10 cellular contexts compared by ENCODE assay signal in the genomic region with DNA sequence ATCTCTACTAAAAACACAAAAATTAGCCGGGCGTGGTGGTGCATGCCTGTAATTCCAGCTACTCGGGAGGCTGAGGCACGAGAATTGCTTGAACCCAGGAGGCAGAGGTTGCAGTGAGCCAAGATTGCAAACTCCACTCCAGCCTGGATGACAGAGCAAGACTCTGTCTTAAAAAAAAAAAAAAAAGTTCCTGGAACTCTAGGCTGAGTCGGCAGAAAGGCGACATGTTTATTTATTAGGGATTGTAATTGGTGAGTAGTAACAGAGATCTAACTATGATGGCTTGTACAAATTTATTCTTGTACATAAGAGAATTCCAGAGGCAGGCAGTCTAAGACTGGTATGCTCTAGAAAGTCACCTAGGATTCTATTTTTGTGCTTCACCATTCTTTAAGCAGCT. TPM values are rescaled to one million over a fixed set of nuclear protein-coding genes. Genes with fewer than 3 reads are reported as not detected.
DNase-seq lines count a peak whose midpoint lies in the region; ATAC-seq, FAIRE-seq and TF ChIP-seq lines count a peak whose summit lies in the region.
"Not testable (repeated sequence)": the region's sequence is repeated elsewhere in the genome, so short reads cannot be mapped to it uniquely, and the experiment has no call there.
"Had no signal": no experiment of that assay in that cellular context is flagged by ENCODE, and none has a peak within 500 bp of the region (broad histone marks: within the 10 kb centered on the region; RNA-seq: fewer than 3 reads in every experiment).

No MANE protein-coding gene starts in this region.

- H3K4me2 ChIP-seq in A549; K562 (ENCODE audit: insufficient read depth, low read length); hepatocyte: not testable (repeated sequence)

- H3K4me3 Mint-ChIP-seq in T-helper 17 cell; osteocyte (ENCODE audit: unreplicated experiment): not testable (repeated sequence)

- TF ChIP-seq EP300 in A549 (IDR thresholded peaks at IDR 0.05); K562 (IDR thresholded peaks at IDR 0.05; ENCODE audit: low read length): not testable (repeated sequence)

- not testable (repeated sequence) for H3K9me2 ChIP-seq in hepatocyte (replicated peaks; ENCODE audit: insufficient read depth)

- not testable (repeated sequence) for H3K9me3 Mint-ChIP-seq in osteocyte (ENCODE audit: unreplicated experiment)

- intact Hi-C loops in K562 (cut with micrococcal nuclease), result loop anchor here (5.0 kb wide), 1 partner anchor 79 kb away; no protein-coding TSS in a partner anchor

- not testable (repeated sequence) for TF ChIP-seq POLR2A in A549 (IDR thresholded peaks at IDR 0.05; ENCODE audit: low read length); K562 (conservative IDR thresholded peaks at IDR 0.05)

- POLR2A ChIA-PET in A549 (lab: Yijun Ruan, JAX), result not testable (repeated sequence)
- POLR2A ChIA-PET in K562 (lab: Yijun Ruan, JAX), result interaction anchor here (1.1 to 1.6 kb wide), 6 partner anchors 9 to 569 kb away, joined by 3 to 8 read pairs (median 4); partner anchors contain the start of gene UROD

- not testable (repeated sequence) for TF ChIP-seq CTCF in A549 (IDR thresholded peaks at IDR 0.05); K562 (IDR thresholded peaks at IDR 0.05 in 2 of 3, conservative IDR thresholded peaks at IDR 0.05 in 1 of 3; ENCODE audit: insufficient read depth in 2 of 3, low read depth in 1 of 3, low read length in 3 of 3); hepatocyte (IDR thresholded peaks at IDR 0.05; ENCODE audit: poor library complexity); osteocyte (IDR thresholded peaks at IDR 0.05)

- H3K4me1 ChIP-seq in A549; K562 (replicated peaks in 1 of 2; ENCODE audit: control insufficient read depth in 2 of 2, insufficient read depth in 2 of 2, low read length in 2 of 2); hepatocyte (ENCODE audit: insufficient read depth): not testable (repeated sequence)

- H3K4me3 ChIP-seq in A549, K562, hepatocyte: not testable (repeated sequence)

- not testable (repeated sequence) for TF ChIP-seq RAD21 in A549 (conservative IDR thresholded peaks at IDR 0.05 in 1 of 2, IDR thresholded peaks at IDR 0.05 in 1 of 2); K562 (CRISPR knock-in tag; conservative IDR thresholded peaks at IDR 0.05 in 1 of 2, IDR thresholded peaks at IDR 0.05 in 1 of 2)

- H4K20me1 ChIP-seq in K562 (replicated peaks; ENCODE audit: control insufficient read depth, insufficient read depth, low read length); hepatocyte (ENCODE audit: insufficient read depth, poor library complexity, severe bottlenecking): not testable (repeated sequence)

- DNase-seq in A549 (ENCODE audit: low read depth in 1 of 2, low spot score in 1 of 2); T-helper 17 cell; K562 (ENCODE audit: extremely low read depth in 1 of 4, low spot score in 3 of 4); hepatocyte (ENCODE audit: low spot score): not testable (repeated sequence)
- DNase-seq in osteocyte (ENCODE audit: extremely low spot score, unreplicated experiment), result peak; percentile 8

- H3K79me2 ChIP-seq in K562 (ENCODE audit: control insufficient read depth, insufficient read depth, low read length); hepatocyte: not testable (repeated sequence)

- not testable (repeated sequence) for H3K9ac ChIP-seq in K562 (ENCODE audit: insufficient read depth in 1 of 2, low read depth in 2 of 2, low read length in 2 of 2)

- H3K9me1 ChIP-seq in K562 (ENCODE audit: control insufficient read depth, insufficient read depth, low read length), result not testable (repeated sequence)

- not testable (repeated sequence) for H3K27me3 ChIP-seq in K562 (ENCODE audit: control insufficient read depth in 2 of 2, insufficient read depth in 2 of 2, low read length in 2 of 2); hepatocyte

- in situ Hi-C loops in K562 (cut with MboI), result not testable (repeated sequence)

- ATAC-seq in A549, T-helper 17 cell, K562: not testable (repeated sequence)

- peak overlapping the region; percentile 22; the same call in 1 of the 2 replicates for H2AFZ ChIP-seq in K562 (ENCODE audit: low read depth, low read length)
- not testable (repeated sequence) for H2AFZ ChIP-seq in hepatocyte

- not testable (repeated sequence) for H3K4me1 Mint-ChIP-seq in T-helper 17 cell; osteocyte (ENCODE audit: unreplicated experiment)

- 75% methylated on average over 6 of the region's 6 CpGs for WGBS in A549 (ENCODE audit: missing lambda C conversion rate)
- WGBS in K562 (ENCODE audit: insufficient coverage, low coverage, missing lambda C conversion rate), result 52% methylated on average over 6 of the region's 6 CpGs
- 83% methylated on average over 6 of the region's 6 CpGs for WGBS in hepatocyte (ENCODE audit: low lambda C conversion rate, missing lambda C conversion rate)

- FAIRE-seq in A549 (lab: Jason Lieb, UNC); K562 (lab: Jason Lieb, UNC): not testable (repeated sequence)

- not testable (repeated sequence) for H3K9me3 ChIP-seq in A549; T-helper 17 cell (ENCODE audit: control insufficient read depth, low read length, poor library complexity, severe bottlenecking); K562 (replicated peaks; ENCODE audit: control insufficient read depth, insufficient read depth, low read depth, low read length); hepatocyte (ENCODE audit: low read depth)

- not testable (repeated sequence) for BruUV-seq in K562 (replicated peaks; lab: Mats Ljungman, UMichigan)

- H3K36me3 Mint-ChIP-seq in T-helper 17 cell (ENCODE audit: low read depth); osteocyte (ENCODE audit: unreplicated experiment): not testable (repeated sequence)

- H3K27me3 Mint-ChIP-seq in T-helper 17 cell, result not testable (repeated sequence)
- peaks cover 15% of the 10 kb centered on the region for H3K27me3 Mint-ChIP-seq in osteocyte (ENCODE audit: unreplicated experiment)

- not testable (repeated sequence) for H3K36me3 ChIP-seq in K562 (ENCODE audit: control insufficient read depth, insufficient read depth, low read length); hepatocyte (replicated peaks; ENCODE audit: insufficient read depth, low read depth)

- H3K27ac Mint-ChIP-seq in T-helper 17 cell, result peak overlapping the region; percentile 43
- H3K27ac Mint-ChIP-seq in osteocyte (ENCODE audit: unreplicated experiment), result not testable (repeated sequence)

- not testable (repeated sequence) for H3K27ac ChIP-seq in A549; K562 (ENCODE audit: extremely low read depth, low read depth, low read length)
- H3K27ac ChIP-seq in hepatocyte, result peak overlapping the region; percentile 4

- CTCF ChIA-PET in A549 (lab: Yijun Ruan, JAX), result interaction anchor here (1.3 to 17.3 kb wide), 4 partner anchors 9 to 279 kb away, joined by 4 to 488 read pairs (median 8); partner anchors contain the start of genes HECTD3 and UROD
- CTCF ChIA-PET in K562 (lab: Yijun Ruan, JAX; ENCODE audit: low intra/inter-chr PET ratio), result not testable (repeated sequence)

RNA-seq across cellular contexts. Expression of gene HPDL, which starts 35.7 kb away (rescaled TPM):
- polyA plus RNA-seq in A549 (2011; rRNA removed) (0.80 and 0.91 TPM in 2 replicates), A549 (2017; fragmentation: RNase III; extraction: RNeasy Plus Mini Kit Qiagen cat#74134 plus additional on column Dnase treatment) (2.8 to 3.8 TPM (median 2.8 TPM) in 3 replicates), K562 (2011; rRNA removed) (not detected in 2 replicates), K562 (2014; fragmentation: Illumina TruSeq; extraction: Trizol) (not detected in 2 replicates), K562 (2014; fragmentation: Nextera tagmentation; extraction: Ambion mirVana) (not detected), K562 (2014; rRNA removed) (not detected in 2 replicates), hepatocyte (5.1 and 5.8 TPM in 2 replicates)
- polyA plus RNA-seq in A549 (2012; cell fraction: cytosol; rRNA removed), result 5.3 and 7.2 TPM in 2 replicates
- polyA plus RNA-seq in A549 (2012; cell fraction: nucleus; rRNA removed), result 7.2 and 15.8 TPM in 2 replicates
- polyA minus RNA-seq in A549 (2011; rRNA and poly(A)+ RNA removed), result 0.97 and 1.1 TPM in 2 replicates
- total RNA-seq in T-helper 17 cell (under 1 TPM; 0.17 to 0.21 TPM), K562 (2014; rRNA removed) (not detected in 2 replicates), K562 (2014; rRNA removed; fragmentation: Illumina TruSeq; extraction: Trizol) (not detected in 2 replicates), K562 (2015; rRNA removed; fragmentation: Illumina TruSeq; extraction: Trizol) (not detected in 2 replicates), K562 (2021) (not detected in 2 replicates), hepatocyte (3.9 and 6.2 TPM in 2 replicates), osteocyte (0.35 TPM in 1 of 2 replicates, not detected in the other)
- total RNA-seq in K562 (2011; cell fraction: chromatin; rRNA removed; ENCODE audit: low replicate concordance), result not detected in 2 replicates
- not detected in 2 replicates for total RNA-seq in K562 (2011; cell fraction: nucleolus; rRNA removed)
- not detected in 2 replicates for total RNA-seq in K562 (2011; cell fraction: nucleoplasm; rRNA removed)
- polyA plus RNA-seq in K562 (2011; cell fraction: cytosol; rRNA removed), result not detected in 2 replicates
- not detected in 2 replicates for polyA plus RNA-seq in K562 (2011; cell fraction: nucleus; rRNA removed)
- 0.04 and 0.28 TPM in 2 replicates for polyA plus RNA-seq in K562 (2012)
- not detected in 2 replicates for polyA minus RNA-seq in K562 (2011; rRNA and poly(A)+ RNA removed)
- not detected in 2 replicates for polyA minus RNA-seq in K562 (2011; cell fraction: cytosol; rRNA and poly(A)+ RNA removed)
- polyA minus RNA-seq in K562 (2011; cell fraction: nucleus; rRNA and poly(A)+ RNA removed), result not detected in 2 replicates
- total RNA-seq: A172; CD4-positive, alpha-beta T cell; CD4-positive, CD25-positive, alpha-beta regulatory T cell; Daoy had no signal
- polyA plus RNA-seq: CD14-positive monocyte had no signal

RNA-seq across cellular contexts. Expression of gene TOE1, which starts 49.0 kb away (rescaled TPM):
- polyA plus RNA-seq in A549 (2011; rRNA removed) (13.3 and 14.9 TPM in 2 replicates), A549 (2017; fragmentation: RNase III; extraction: RNeasy Plus Mini Kit Qiagen cat#74134 plus additional on column Dnase treatment) (13.7 to 16.3 TPM (median 15.8 TPM) in 3 replicates), K562 (2011; rRNA removed) (30.4 and 36.0 TPM in 2 replicates), K562 (2014; fragmentation: Illumina TruSeq; extraction: Trizol) (40.1 and 47.2 TPM in 2 replicates), K562 (2014; fragmentation: Nextera tagmentation; extraction: Ambion mirVana) (10 to 100 TPM; 59.8 to 85.7 TPM), K562 (2014; rRNA removed) (38.0 and 44.8 TPM in 2 replicates), hepatocyte (12.2 and 17.4 TPM in 2 replicates)
- polyA plus RNA-seq in A549 (2012; cell fraction: cytosol; rRNA removed), result 25.1 and 29.5 TPM in 2 replicates
- 28.6 and 29.7 TPM in 2 replicates for polyA plus RNA-seq in A549 (2012; cell fraction: nucleus; rRNA removed)
- 18.2 and 22.9 TPM in 2 replicates for polyA minus RNA-seq in A549 (2011; rRNA and poly(A)+ RNA removed)
- total RNA-seq in T-helper 17 cell (10 to 100 TPM; 51.4 to 52.5 TPM), K562 (2014; rRNA removed) (36.7 and 46.9 TPM in 2 replicates), K562 (2014; rRNA removed; fragmentation: Illumina TruSeq; extraction: Trizol) (25.0 and 32.1 TPM in 2 replicates), K562 (2015; rRNA removed; fragmentation: Illumina TruSeq; extraction: Trizol) (46.5 and 46.9 TPM in 2 replicates), K562 (2021) (32.5 and 33.9 TPM in 2 replicates), hepatocyte (10.4 and 10.6 TPM in 2 replicates), osteocyte (8.5 and 8.6 TPM in 2 replicates)
- total RNA-seq in K562 (2011; cell fraction: chromatin; rRNA removed; ENCODE audit: low replicate concordance), result 34.1 and 86.1 TPM in 2 replicates
- 66.0 and 68.2 TPM in 2 replicates for total RNA-seq in K562 (2011; cell fraction: nucleolus; rRNA removed)
- total RNA-seq in K562 (2011; cell fraction: nucleoplasm; rRNA removed), result 40.8 and 44.2 TPM in 2 replicates
- 33.1 and 54.6 TPM in 2 replicates for polyA plus RNA-seq in K562 (2011; cell fraction: cytosol; rRNA removed)
- 75.7 and 103 TPM in 2 replicates for polyA plus RNA-seq in K562 (2011; cell fraction: nucleus; rRNA removed)
- 25.2 and 34.6 TPM in 2 replicates for polyA plus RNA-seq in K562 (2012)
- 38.1 and 72.9 TPM in 2 replicates for polyA minus RNA-seq in K562 (2011; rRNA and poly(A)+ RNA removed)
- polyA minus RNA-seq in K562 (2011; cell fraction: cytosol; rRNA and poly(A)+ RNA removed), result 21.1 and 35.7 TPM in 2 replicates
- polyA minus RNA-seq in K562 (2011; cell fraction: nucleus; rRNA and poly(A)+ RNA removed), result 39.9 and 47.7 TPM in 2 replicates

RNA-seq across cellular contexts. Expression of gene MUTYH, which starts 49.2 kb away (rescaled TPM):
- polyA plus RNA-seq in A549 (2011; rRNA removed) (9.0 and 9.4 TPM in 2 replicates), A549 (2017; fragmentation: RNase III; extraction: RNeasy Plus Mini Kit Qiagen cat#74134 plus additional on column Dnase treatment) (12.4 to 15.2 TPM (median 12.6 TPM) in 3 replicates), K562 (2011; rRNA removed) (23.6 and 39.9 TPM in 2 replicates), K562 (2014; fragmentation: Illumina TruSeq; extraction: Trizol) (32.7 and 35.6 TPM in 2 replicates), K562 (2014; fragmentation: Nextera tagmentation; extraction: Ambion mirVana) (1 to 10 TPM; 3.4 to 6.2 TPM), K562 (2014; rRNA removed) (46.2 and 53.5 TPM in 2 replicates), hepatocyte (24.9 and 29.6 TPM in 2 replicates)
- polyA plus RNA-seq in A549 (2012; cell fraction: cytosol; rRNA removed), result 17.0 and 18.4 TPM in 2 replicates
- 71.5 and 78.8 TPM in 2 replicates for polyA plus RNA-seq in A549 (2012; cell fraction: nucleus; rRNA removed)
- polyA minus RNA-seq in A549 (2011; rRNA and poly(A)+ RNA removed), result 7.8 and 9.1 TPM in 2 replicates
- total RNA-seq in T-helper 17 cell (10 to 100 TPM; 60.4 to 73.4 TPM), K562 (2014; rRNA removed) (32.1 and 36.8 TPM in 2 replicates), K562 (2014; rRNA removed; fragmentation: Illumina TruSeq; extraction: Trizol) (13.0 and 16.5 TPM in 2 replicates), K562 (2015; rRNA removed; fragmentation: Illumina TruSeq; extraction: Trizol) (26.8 and 29.0 TPM in 2 replicates), K562 (2021) (36.1 and 37.8 TPM in 2 replicates), hepatocyte (16.6 and 23.5 TPM in 2 replicates), osteocyte (19.9 and 25.1 TPM in 2 replicates)
- 71.8 and 131 TPM in 2 replicates for total RNA-seq in K562 (2011; cell fraction: chromatin; rRNA removed; ENCODE audit: low replicate concordance)
- 89.7 and 95.8 TPM in 2 replicates for total RNA-seq in K562 (2011; cell fraction: nucleolus; rRNA removed)
- total RNA-seq in K562 (2011; cell fraction: nucleoplasm; rRNA removed), result 74.4 and 78.0 TPM in 2 replicates
- polyA plus RNA-seq in K562 (2011; cell fraction: cytosol; rRNA removed), result 31.3 and 41.8 TPM in 2 replicates
- polyA plus RNA-seq in K562 (2011; cell fraction: nucleus; rRNA removed), result 190 and 211 TPM in 2 replicates
- 30.0 and 54.0 TPM in 2 replicates for polyA plus RNA-seq in K562 (2012)
- polyA minus RNA-seq in K562 (2011; rRNA and poly(A)+ RNA removed), result 18.2 and 19.1 TPM in 2 replicates
- polyA minus RNA-seq in K562 (2011; cell fraction: cytosol; rRNA and poly(A)+ RNA removed), result 9.2 and 10.9 TPM in 2 replicates
- 20.3 and 32.9 TPM in 2 replicates for polyA minus RNA-seq in K562 (2011; cell fraction: nucleus; rRNA and poly(A)+ RNA removed)
